1 cellular context compared by ENCODE assay signal in the genomic region with DNA sequence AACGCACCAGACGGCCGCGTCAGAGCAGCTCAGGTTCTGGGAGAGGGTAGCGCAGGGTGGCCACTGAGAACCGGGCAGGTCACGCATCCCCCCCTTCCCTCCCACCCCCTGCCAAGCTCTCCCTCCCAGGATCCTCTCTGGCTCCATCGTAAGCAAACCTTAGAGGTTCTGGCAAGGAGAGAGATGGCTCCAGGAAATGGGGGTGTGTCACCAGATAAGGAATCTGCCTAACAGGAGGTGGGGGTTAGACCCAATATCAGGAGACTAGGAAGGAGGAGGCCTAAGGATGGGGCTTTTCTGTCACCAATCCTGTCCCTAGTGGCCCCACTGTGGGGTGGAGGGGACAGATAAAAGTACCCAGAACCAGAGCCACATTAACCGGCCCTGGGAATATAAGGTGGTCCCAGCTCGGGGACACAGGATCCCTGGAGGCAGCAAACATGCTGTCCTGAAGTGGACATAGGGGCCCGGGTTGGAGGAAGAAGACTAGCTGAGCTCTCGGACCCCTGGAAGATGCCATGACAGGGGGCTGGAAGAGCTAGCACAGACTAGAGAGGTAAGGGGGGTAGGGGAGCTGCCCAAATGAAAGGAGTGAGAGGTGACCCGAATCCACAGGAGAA.
TF ChIP-seq lines count a peak whose summit lies in the region.

No MANE protein-coding gene starts in this region.

TF ChIP-seq in endothelial cell of umbilical vein, 7 proteins besides CTCF, POLR2A, EP300 and RAD21:
- no peak for TF ChIP-seq JUN (IDR thresholded peaks at IDR 0.05; ENCODE audit: borderline replicate concordance, insufficient read depth, insufficient read length, low read depth)
- no peak for TF ChIP-seq EZH2 (IDR thresholded peaks at IDR 0.05; ENCODE audit: borderline replicate concordance, low read depth, low read length, severe bottlenecking)
- TF ChIP-seq FOS (IDR thresholded peaks at IDR 0.05; ENCODE audit: borderline replicate concordance, insufficient read depth, low read length), result no peak
- TF ChIP-seq MYC (IDR thresholded peaks at IDR 0.05; ENCODE audit: low read depth, low read length), result no peak
- TF ChIP-seq, protein P1, sequence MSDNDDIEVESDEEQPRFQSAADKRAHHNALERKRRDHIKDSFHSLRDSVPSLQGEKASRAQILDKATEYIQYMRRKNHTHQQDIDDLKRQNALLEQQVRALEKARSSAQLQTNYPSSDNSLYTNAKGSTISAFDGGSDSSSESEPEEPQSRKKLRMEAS (IDR thresholded peaks at IDR 0.05; ENCODE audit: insufficient read depth, insufficient read length), result no peak
- peak; percentile 52 for TF ChIP-seq GATA2 (IDR thresholded peaks at IDR 0.05; ENCODE audit: insufficient read depth, insufficient read length, low read depth, low read length)
